Comparison of ENCODE assay signal across 9 cellular contexts in the genomic region with DNA sequence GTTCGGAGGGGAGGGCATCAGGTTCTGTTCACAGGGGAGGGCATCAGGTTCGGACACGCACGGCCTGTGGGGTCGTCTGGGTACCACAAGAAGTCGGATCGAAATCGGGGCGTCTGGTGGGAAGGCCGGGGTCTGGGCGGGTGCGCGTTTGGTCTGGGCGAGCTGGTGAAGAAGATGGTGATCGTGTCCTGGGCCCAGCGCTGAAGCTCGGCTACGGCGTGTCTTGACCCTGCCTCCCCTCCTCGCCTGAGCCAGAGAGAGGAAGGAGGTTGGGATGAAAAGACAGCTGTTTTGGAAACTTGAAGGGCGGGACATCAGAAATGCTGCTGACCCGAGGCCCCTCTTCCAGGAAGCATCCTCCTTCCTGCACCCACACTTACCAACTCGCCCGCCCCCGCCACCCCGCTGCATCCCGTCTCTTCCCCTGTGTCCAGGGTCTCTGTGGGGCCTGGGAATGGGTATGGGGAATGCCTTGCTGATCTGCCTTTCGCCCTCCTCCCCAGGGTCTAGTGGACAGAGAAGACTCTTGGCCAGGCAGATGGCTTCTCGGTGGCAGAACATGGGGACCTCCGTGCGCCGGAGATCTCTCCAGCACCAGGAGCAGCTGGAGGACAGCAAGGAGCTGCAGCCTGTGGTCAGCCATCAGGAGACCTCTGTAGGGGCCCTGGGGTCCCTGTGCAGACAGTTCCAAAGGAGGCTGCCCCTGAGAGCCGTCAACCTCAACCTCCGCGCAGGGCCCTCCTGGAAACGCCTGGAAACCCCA. TPM values are rescaled to one million over a fixed set of nuclear protein-coding genes. Genes with fewer than 3 reads are reported as not detected.
A peak's percentile ranks its signal among the peaks of the same experiment; 100 is the strongest.
DNase-seq lines count a peak whose midpoint lies in the region; ATAC-seq and TF ChIP-seq lines count a peak whose summit lies in the region.
"Had no signal": no experiment of that assay in that cellular context is flagged by ENCODE, and none has a peak within 500 bp of the region (broad histone marks: within the 10 kb centered on the region; RNA-seq: fewer than 3 reads in every experiment).

No MANE protein-coding gene starts in this region.

- H3K27me3 ChIP-seq in foreskin keratinocyte (no peaks in the 10 kb centered on the region), rectal smooth muscle tissue (ENCODE audit: control insufficient read depth, insufficient read depth, low read length) (no peaks in the 10 kb centered on the region)

- H3K4me1 ChIP-seq in foreskin keratinocyte (peaks cover 4% of the 10 kb centered on the region), rectal smooth muscle tissue (ENCODE audit: control insufficient read depth, insufficient read depth, low read length) (peaks cover 6% of the 10 kb centered on the region)

- no peak for DNase-seq in GM12864 (ENCODE audit: low read depth)
- DNase-seq in T-helper 17 cell, result no peak
- no peak for DNase-seq in foreskin keratinocyte
- no peak for DNase-seq in hepatic stellate cell (ENCODE audit: low spot score)
- DNase-seq in cerebellar nuclear complex (lab: John Stamatoyannopoulos, UW), result no peak
- DNase-seq in EL, result no peak

- H3K27ac Mint-ChIP-seq in T-helper 17 cell, result peak overlapping the region; percentile 60

- H3K27ac ChIP-seq in foreskin keratinocyte (no peak overlapping the region), rectal smooth muscle tissue (ENCODE audit: low read depth, low read length) (no peak overlapping the region)

- no peaks in the 10 kb centered on the region for H3K36me3 ChIP-seq in rectal smooth muscle tissue (ENCODE audit: control insufficient read depth, insufficient read depth, low read length)

- H3K4me1 Mint-ChIP-seq in T-helper 17 cell, result peaks cover 11% of the 10 kb centered on the region

- ATAC-seq in T-helper 17 cell, result no peak
- ATAC-seq in foreskin keratinocyte, result peak; percentile 2
- no peak for ATAC-seq in HG03135 (IDR thresholded peaks at IDR 0.05; ENCODE audit: unreplicated experiment)

- H3K36me3 Mint-ChIP-seq in T-helper 17 cell (ENCODE audit: low read depth), result no peaks in the 10 kb centered on the region

- peak overlapping the region; percentile 97 for H3K4me3 Mint-ChIP-seq in T-helper 17 cell

- H3K9ac ChIP-seq in rectal smooth muscle tissue (ENCODE audit: low read length), result no peak overlapping the region

- peaks cover 16% of the 10 kb centered on the region for H3K27me3 Mint-ChIP-seq in T-helper 17 cell

- H3K4me3 ChIP-seq in GM12864 (ENCODE audit: low read depth, low read length), result peak overlapping the region; percentile 58
- H3K4me3 ChIP-seq in rectal smooth muscle tissue (ENCODE audit: low read length), result peak overlapping the region; percentile 79

- no peaks in the 10 kb centered on the region for H3K9me3 ChIP-seq in T-helper 17 cell (ENCODE audit: control insufficient read depth, low read length, poor library complexity, severe bottlenecking)

- TF ChIP-seq CTCF in GM12864 (IDR thresholded peaks at IDR 0.05; ENCODE audit: low read depth, low read length, missing control alignments) (no peak), foreskin keratinocyte (conservative IDR thresholded peaks at IDR 0.05) (no peak)

RNA-seq across cellular contexts. Expression of gene PIMREG, which starts 0.5 kb away (rescaled TPM):
- total RNA-seq in T-helper 17 cell, result not detected
- 18.2 and 28.7 TPM in 2 replicates for total RNA-seq in foreskin keratinocyte
- 21.8 and 31.0 TPM in 2 replicates for polyA plus RNA-seq in foreskin keratinocyte

RNA-seq across cellular contexts. Expression of gene AIPL1, which starts 9.8 kb away (rescaled TPM):
- total RNA-seq in T-helper 17 cell (not detected), foreskin keratinocyte (not detected in 2 replicates)
- not detected in 2 replicates for polyA plus RNA-seq in foreskin keratinocyte
- total RNA-seq: subcutaneous adipose tissue had no signal

Comparison
In these comparisons a context has a peak if more than half of its experiments do, and no peak if none do; other contexts are left out.
1. RNA of gene PIMREG, which starts 0.5 kb away (total RNA-seq): 18.2 to 28.7 TPM in foreskin keratinocyte; not detected in T-helper 17 cell; every median in the first group is over 10 times any median in the second.